20 cellular contexts compared by ENCODE assay signal in genomic region chr3:119365418-119365817, GRCh38.
DNase-seq lines count a peak whose midpoint lies in the region; FAIRE-seq and TF ChIP-seq lines count a peak whose summit lies in the region.
"Had no signal": no experiment of that assay in that cellular context is flagged by ENCODE, and none has a peak within 500 bp of the region (broad histone marks: within the 10 kb centered on the region; RNA-seq: fewer than 3 reads in every experiment).

No MANE protein-coding gene starts in this region.

- FAIRE-seq in endothelial cell of umbilical vein (lab: Jason Lieb, UNC) = no peak
- FAIRE-seq: D721Med, GM12891, HepG2, HTR-8/SVneo had no signal

- H4K20me1 ChIP-seq in SK-N-SH (ENCODE audit: insufficient read depth) (no peaks in the 10 kb centered on the region), endothelial cell of umbilical vein (replicated peaks; ENCODE audit: control insufficient read depth, extremely low read depth, insufficient read depth, low read length) (no peaks in the 10 kb centered on the region), neural progenitor cell (ENCODE audit: low read depth) (no peaks in the 10 kb centered on the region)

- H3K27me3 Mint-ChIP-seq in neural progenitor cell (ENCODE audit: insufficient read depth, low read depth) = no peaks in the 10 kb centered on the region

- H3K4me2 ChIP-seq in SK-N-SH (peak overlapping the region; percentile 13; the same call in 1 of the 2 replicates), endothelial cell of umbilical vein (ENCODE audit: insufficient read depth, low read length) (no peak overlapping the region), neural progenitor cell (no peak overlapping the region)
- H3K4me2 ChIP-seq: GM23338 had no signal

- no peaks in the 10 kb centered on the region for H3K27me3 ChIP-seq in SK-N-SH (ENCODE audit: insufficient read depth)
- H3K27me3 ChIP-seq in endothelial cell of umbilical vein (ENCODE audit: control insufficient read depth in 2 of 2, insufficient read depth in 2 of 2, low read length in 2 of 2) = no peaks in the 10 kb centered on the region
- no peaks in the 10 kb centered on the region for H3K27me3 ChIP-seq in neural progenitor cell
- no peaks in the 10 kb centered on the region for H3K27me3 ChIP-seq in spleen (replicated peaks in 1 of 7)

- CTCF ChIA-PET in SK-N-SH (lab: Yijun Ruan, JAX) (interaction anchor here (0.9 to 1.6 kb wide), 5 partner anchors 12 to 315 kb away, joined by 3 to 4 read pairs (median 3); no protein-coding TSS in a partner anchor), endothelial cell of umbilical vein (lab: Charles Lee) (interaction anchor here (0.7 to 2.0 kb wide), 4 partner anchors 19 to 124 kb away, joined by 3 to 6 read pairs (median 4); partner anchors contain the start of gene ARHGAP31)

- no peaks in the 10 kb centered on the region for H3K9me2 ChIP-seq in SK-N-SH

- H3K9me3 ChIP-seq in SK-N-SH = no peaks in the 10 kb centered on the region
- no peaks in the 10 kb centered on the region for H3K9me3 ChIP-seq in endothelial cell of umbilical vein (replicated peaks; ENCODE audit: control insufficient read depth, insufficient read depth, low read length)
- H3K9me3 ChIP-seq in neural progenitor cell (ENCODE audit: low read depth) = no peaks in the 10 kb centered on the region
- no peaks in the 10 kb centered on the region for H3K9me3 ChIP-seq in spleen
- H3K9me3 ChIP-seq: HAP-1 had no signal

- H2AFZ ChIP-seq in SK-N-SH (ENCODE audit: low read depth) (peak overlapping the region; percentile 48; the same call in 1 of the 2 replicates), endothelial cell of umbilical vein (ENCODE audit: low read depth, low read length) (no peak overlapping the region), neural progenitor cell (replicated peaks) (peak overlapping the region; percentile 90)
- H2AFZ ChIP-seq: GM23338 had no signal

- H3K36me3 Mint-ChIP-seq in neural progenitor cell = no peaks in the 10 kb centered on the region

- TF ChIP-seq CTCF in SK-N-SH (IDR thresholded peaks at IDR 0.05) = no peak
- no peak for TF ChIP-seq CTCF in endothelial cell of umbilical vein (IDR thresholded peaks at IDR 0.05; ENCODE audit: extremely low read depth in 1 of 2, insufficient read depth in 1 of 2, low read depth in 1 of 2, low read length in 2 of 2)
- TF ChIP-seq CTCF in neural progenitor cell (IDR thresholded peaks at IDR 0.05) = no peak
- no peak for TF ChIP-seq CTCF in spleen (IDR thresholded peaks at IDR 0.05 in 8 of 11, conservative IDR thresholded peaks at IDR 0.05 in 3 of 11)

- TF ChIP-seq POLR2A in endothelial cell of umbilical vein (IDR thresholded peaks at IDR 0.05; ENCODE audit: low read depth, low read length) (no peak), spleen (IDR thresholded peaks at IDR 0.05) (no peak)

- peaks cover 14% of the 10 kb centered on the region for H3F3A ChIP-seq in SK-N-SH (replicated peaks; ENCODE audit: insufficient read depth)
- H3F3A ChIP-seq in neural progenitor cell (ENCODE audit: low read depth) = no peaks in the 10 kb centered on the region

- H3K4me1 Mint-ChIP-seq in neural progenitor cell = peaks cover 12% of the 10 kb centered on the region
- H3K4me1 Mint-ChIP-seq: CD14-positive monocyte had no signal

- 11% methylated on average over 3 of the region's 3 CpGs for WGBS in SK-N-SH (ENCODE audit: low lambda C conversion rate)
- 57 to 78% (median 67%) methylated on average over 3 of the region's 3 CpGs for WGBS in spleen, 5 donors

- POLR2A ChIA-PET in SK-N-SH (lab: Yijun Ruan, JAX) (interaction anchor here (0.6 to 1.2 kb wide), 4 partner anchors 11 to 273 kb away, joined by 3 to 5 read pairs (median 4); no protein-coding TSS in a partner anchor), endothelial cell of umbilical vein (lab: Charles Lee) (interaction anchor here (0.6 kb wide), 1 partner anchor 13 kb away, joined by 3 read pairs; no protein-coding TSS in a partner anchor)

- H3K36me3 ChIP-seq in SK-N-SH (replicated peaks in 1 of 2; ENCODE audit: control insufficient read depth in 1 of 2, insufficient read depth in 2 of 2, low read length in 1 of 2) (peaks cover 10 to 21% of the 10 kb centered on the region in 2 experiments), endothelial cell of umbilical vein (ENCODE audit: control insufficient read depth in 2 of 2, extremely low read depth in 1 of 2, insufficient read depth in 2 of 2, low read length in 2 of 2) (peaks cover 6 to 8% of the 10 kb centered on the region in 2 experiments), neural progenitor cell (no peaks in the 10 kb centered on the region), spleen (peaks cover 0 to 50% (median 19%) of the 10 kb centered on the region in 6 donors)
- H3K36me3 ChIP-seq: HAP-1 had no signal

- H3K79me2 ChIP-seq in SK-N-SH (ENCODE audit: insufficient read depth) (peaks cover 16% of the 10 kb centered on the region), endothelial cell of umbilical vein (ENCODE audit: control insufficient read depth, insufficient read depth, low read length) (peaks cover 16% of the 10 kb centered on the region), neural progenitor cell (ENCODE audit: low read depth) (no peaks in the 10 kb centered on the region)

- no TSS peak for BruUV-seq in endothelial cell of umbilical vein (replicated peaks; lab: Mats Ljungman, UMichigan)

- H3K27ac Mint-ChIP-seq in neural progenitor cell = no peak overlapping the region
- H3K27ac Mint-ChIP-seq: CD8-positive, alpha-beta T cell; GM23338; HFFc6 had no signal

- intact Hi-C loops in endothelial cell of umbilical vein (cut with micrococcal nuclease) = no loop called here
- intact Hi-C loops in spleen (cut with DNase I; ENCODE audit: low total_unique reads) = no loop called here

- TF ChIP-seq RAD21 in SK-N-SH (IDR thresholded peaks at IDR 0.05; ENCODE audit: low read length) = peak; percentile 26; the same call in 1 of the 2 replicates

- TF ChIP-seq EP300 in SK-N-SH (IDR thresholded peaks at IDR 0.05; ENCODE audit: borderline replicate concordance in 1 of 2, low read depth in 1 of 2, low read length in 1 of 2) = peak in 1 of 2 experiments; percentile 92; a peak in 2 of 4 replicates

- H3K9ac ChIP-seq in SK-N-SH (peak overlapping the region; percentile 14; the same call in 1 of the 2 replicates), endothelial cell of umbilical vein (replicated peaks; ENCODE audit: extremely low read depth, insufficient read depth, low read length) (no peak overlapping the region), neural progenitor cell (no peak overlapping the region)

- H3K4me1 ChIP-seq in SK-N-SH (ENCODE audit: control insufficient read depth in 1 of 2, insufficient read depth in 2 of 2, low read depth in 1 of 2, low read length in 1 of 2) (peaks cover 0 to 36% of the 10 kb centered on the region in 2 experiments; a peak in 2 of 4 replicates), endothelial cell of umbilical vein (ENCODE audit: control insufficient read depth, extremely low read depth, insufficient read depth, low read length) (no peaks in the 10 kb centered on the region), neural progenitor cell (peaks cover 15% of the 10 kb centered on the region), spleen (no peaks in the 10 kb centered on the region)
- H3K4me1 ChIP-seq: HAP-1 had no signal

- H3K27ac ChIP-seq in SK-N-SH (ENCODE audit: low read depth in 2 of 2, low read length in 1 of 2) (peak overlapping the region; percentile 53 to 96), endothelial cell of umbilical vein (ENCODE audit: insufficient read depth, low read depth, low read length) (no peak overlapping the region), neural progenitor cell (peak overlapping the region; percentile 7), spleen (no peak overlapping the region)

- H3K4me3 Mint-ChIP-seq in neural progenitor cell = no peak overlapping the region
- H3K4me3 Mint-ChIP-seq: CD14-positive monocyte; CD8-positive, alpha-beta T cell; GM23338; HFFc6 had no signal

- DNase-seq in SK-N-SH = peak; percentile 57
- peak; percentile 32 for DNase-seq in endothelial cell of umbilical vein (ENCODE audit: low read depth, low spot score)
- DNase-seq in neural progenitor cell (ENCODE audit: low spot score) = no peak
- DNase-seq in spleen = no peak
- no peak for DNase-seq in HCEC 1CT
- DNase-seq in NCI-H1436 (lab: John Stamatoyannopoulos, UW) = no peak
- DNase-seq in NCI-H82 (lab: John Stamatoyannopoulos, UW) = no peak
- DNase-seq: CD8-positive, alpha-beta T cell; COR-L47; DMS153; DMS79 treated with DMSO at 0.1 percent for 48 hours; EL; HFFc6 had no signal

- H3K9me1 ChIP-seq in endothelial cell of umbilical vein (replicated peaks; ENCODE audit: control insufficient read depth, extremely low read depth, insufficient read depth, low read length) = no peaks in the 10 kb centered on the region

- no peaks in the 10 kb centered on the region for H3K9me3 Mint-ChIP-seq in neural progenitor cell
- H3K9me3 Mint-ChIP-seq: CD14-positive monocyte; CD8-positive, alpha-beta T cell; GM23338; HFFc6 had no signal

- dilution Hi-C loops in endothelial cell of umbilical vein (cut with MboI; ENCODE audit: extremely low pct_ligation_motif_present, low sequenced_read_pairs) = no loop called here

- H3K4me3 ChIP-seq in SK-N-SH (ENCODE audit: low read depth in 2 of 2, low read length in 1 of 2) = no peak overlapping the region
- H3K4me3 ChIP-seq in endothelial cell of umbilical vein (replicated peaks in 1 of 3; ENCODE audit: insufficient read depth in 1 of 3, low read depth in 1 of 3, low read length in 3 of 3) = no peak overlapping the region
- no peak overlapping the region for H3K4me3 ChIP-seq in neural progenitor cell
- H3K4me3 ChIP-seq in spleen = no peak overlapping the region
- H3K4me3 ChIP-seq: GM23338, HAP-1 had no signal

TF ChIP-seq in SK-N-SH, 30 proteins besides CTCF, POLR2A, EP300 and RAD21 (continues in another document):
- peak; percentile 16; the same call in 1 of the 2 replicates for TF ChIP-seq PBX3 (IDR thresholded peaks at IDR 0.05)

TF ChIP-seq in endothelial cell of umbilical vein, 7 proteins besides CTCF, POLR2A, EP300 and RAD21:
- no peak for TF ChIP-seq POLR2AphosphoS5 (IDR thresholded peaks at IDR 0.05; ENCODE audit: insufficient read depth, low read depth, low read length)

Comparison
In these comparisons a context has a peak if more than half of its experiments do, and no peak if none do; other contexts are left out.
1. DNase-seq: peak in SK-N-SH (single experiment) and endothelial cell of umbilical vein (single experiment); none in neural progenitor cell (single experiment), spleen (single experiment), HCEC 1CT (single experiment), NCI-H1436 (single experiment) and NCI-H82 (single experiment).
2. H3K27ac ChIP-seq: peak in SK-N-SH (2 of 2) and neural progenitor cell (single experiment); none in endothelial cell of umbilical vein (single experiment) and spleen (0 of 8).